In genomic region chr18:38884050-38884449, GRCh38 we compare ENCODE assay signal across 19 cellular contexts.
DNase-seq lines count a peak whose midpoint lies in the region; TF ChIP-seq lines count a peak whose summit lies in the region.
"Had no signal": no experiment of that assay in that cellular context is flagged by ENCODE, and none has a peak within 500 bp of the region (broad histone marks: within the 10 kb centered on the region; RNA-seq: fewer than 3 reads in every experiment).

No MANE protein-coding gene starts in this region.

- no peak overlapping the region for H2BK20ac ChIP-seq in H9 (ENCODE audit: low read depth, low read length, poor library complexity, severe bottlenecking)

- H3K4me2 ChIP-seq in H9 (ENCODE audit: insufficient read depth, insufficient read length, low read length) = no peak overlapping the region

- H3K27me3 Mint-ChIP-seq in H9 (ENCODE audit: low read depth) = no peaks in the 10 kb centered on the region
- H3K27me3 Mint-ChIP-seq: IgD-negative memory B cell had no signal

- no peak overlapping the region for H2BK5ac ChIP-seq in H9 (ENCODE audit: insufficient read length, low read length)

- H3K9me3 Mint-ChIP-seq in H9 = no peaks in the 10 kb centered on the region

- H3K4me3 ChIP-seq in iPS DF 6.9 (ENCODE audit: low read length) = no peak overlapping the region
- no peak overlapping the region for H3K4me3 ChIP-seq in effector memory CD4-positive, alpha-beta T cell (ENCODE audit: insufficient read depth, low read depth, low read length, poor library complexity, severe bottlenecking)
- H3K4me3 ChIP-seq: GM23248, MG63, SK-N-MC had no signal

- H3K27ac Mint-ChIP-seq in H9 = no peak overlapping the region
- H3K27ac Mint-ChIP-seq: IgD-negative memory B cell had no signal

- H4K91ac ChIP-seq in H9 (ENCODE audit: insufficient read length, low read depth, low read length) = no peak overlapping the region

- no peaks in the 10 kb centered on the region for H3K36me3 ChIP-seq in iPS DF 6.9 (ENCODE audit: control insufficient read depth, insufficient read depth, low read length)
- H3K36me3 ChIP-seq in effector memory CD4-positive, alpha-beta T cell (ENCODE audit: control insufficient read depth, insufficient read depth, low read length) = no peaks in the 10 kb centered on the region
- H3K36me3 ChIP-seq: MG63 had no signal

- no peaks in the 10 kb centered on the region; a peak in 1 of 7 replicates for H3K36me3 Mint-ChIP-seq in H9 (ENCODE audit: insufficient read depth in 1 of 3, low read depth in 3 of 3)

- no peak overlapping the region for H2BK15ac ChIP-seq in H9 (ENCODE audit: low read depth, low read length)

- no peak overlapping the region for H2BK12ac ChIP-seq in H9 (ENCODE audit: insufficient read length, low read depth, low read length)

- no peaks in the 10 kb centered on the region for H4K20me1 ChIP-seq in H9 (ENCODE audit: control insufficient read depth, insufficient read depth, insufficient read length)

- H3K23ac ChIP-seq in H9 (ENCODE audit: insufficient read length, low read depth, low read length) = no peak overlapping the region

- H3K23me2 ChIP-seq in H9 (ENCODE audit: insufficient read length, low read depth, low read length, poor library complexity, severe bottlenecking) = no peaks in the 10 kb centered on the region

- H3T11ph ChIP-seq in H9 (ENCODE audit: low read length) = no peak overlapping the region

- peak overlapping the region; percentile 53; the same call in 1 of the 2 replicates for H3K27ac ChIP-seq in C4-2B
- no peak overlapping the region for H3K27ac ChIP-seq in H9 (ENCODE audit: insufficient read length, low read depth, low read length)
- H3K27ac ChIP-seq in iPS DF 6.9 (ENCODE audit: low read length) = no peak overlapping the region
- no peak overlapping the region for H3K27ac ChIP-seq in effector memory CD4-positive, alpha-beta T cell (ENCODE audit: insufficient read depth, low read length, poor library complexity, severe bottlenecking)
- H3K27ac ChIP-seq: GM23248, SK-N-MC had no signal

- in situ Hi-C loops in SK-MEL-5 (cut with HindIII; ENCODE audit: low pct_unique_long_range_greater_than_20kb, low sequenced_read_pairs) = no loop called here

- H3K4me3 Mint-ChIP-seq in H9 = no peak overlapping the region
- H3K4me3 Mint-ChIP-seq: IgD-negative memory B cell had no signal

- H3K4me1 Mint-ChIP-seq in H9 = peaks cover 13 to 19% of the 10 kb centered on the region in 2 experiments
- H3K4me1 Mint-ChIP-seq: IgD-negative memory B cell had no signal

- WGBS in H9 (ENCODE audit: extremely low coverage, insufficient read length, low lambda C conversion rate) = no CpG with 5 or more reads among the region's 2 CpGs
- WGBS in iPS DF 6.9 (ENCODE audit: insufficient coverage, insufficient read length) = no CpG with 5 or more reads among the region's 2 CpGs

- H3K14ac ChIP-seq in H9 (ENCODE audit: insufficient read depth, low read length) = no peak overlapping the region

- no peaks in the 10 kb centered on the region for H3K79me2 ChIP-seq in H9 (ENCODE audit: insufficient read depth, low read length)

- H3K27me3 ChIP-seq in H9 (ENCODE audit: insufficient read depth, low read length) (no peaks in the 10 kb centered on the region), iPS DF 6.9 (ENCODE audit: control insufficient read depth, insufficient read depth, low read length) (no peaks in the 10 kb centered on the region)
- H3K27me3 ChIP-seq in effector memory CD4-positive, alpha-beta T cell (replicated peaks; ENCODE audit: control insufficient read depth, insufficient read depth, low read length, poor library complexity, severe bottlenecking) = no peaks in the 10 kb centered on the region
- H3K27me3 ChIP-seq: MG63 had no signal

- H2BK120ac ChIP-seq in H9 (ENCODE audit: low read depth, low read length, poor library complexity, severe bottlenecking) = no peak overlapping the region

- H2AFZ ChIP-seq in H9 (ENCODE audit: low read length) = no peak overlapping the region
- H2AFZ ChIP-seq: GM23248 had no signal

- no peaks in the 10 kb centered on the region for H3K79me1 ChIP-seq in H9 (ENCODE audit: insufficient read depth, low read depth, low read length, poor library complexity, severe bottlenecking)

- H3K56ac ChIP-seq in H9 (ENCODE audit: insufficient read length, low read depth, low read length) = no peak overlapping the region

- no peaks in the 10 kb centered on the region; the same call in 1 of the 2 replicates for H3K4me1 ChIP-seq in H9 (ENCODE audit: insufficient read depth, low read length)
- H3K4me1 ChIP-seq in iPS DF 6.9 (ENCODE audit: control insufficient read depth, insufficient read depth, low read length) = no peaks in the 10 kb centered on the region
- H3K4me1 ChIP-seq in effector memory CD4-positive, alpha-beta T cell (ENCODE audit: control insufficient read depth, insufficient read depth, low read length, poor library complexity, severe bottlenecking) = no peaks in the 10 kb centered on the region

- no peak overlapping the region for H3K18ac ChIP-seq in H9 (ENCODE audit: insufficient read length, low read depth, low read length)

- no peak overlapping the region for H3K9ac ChIP-seq in H9 (ENCODE audit: extremely low read depth, insufficient read length, low read length)
- H3K9ac ChIP-seq: GM23248 had no signal

- H2AK5ac ChIP-seq in H9 (ENCODE audit: insufficient read length, low read length) = no peak overlapping the region

- no peak overlapping the region for H3K4ac ChIP-seq in H9 (ENCODE audit: low read depth, low read length)

- no peaks in the 10 kb centered on the region for H3K9me3 ChIP-seq in H9 (ENCODE audit: control insufficient read depth, low read depth, low read length)
- H3K9me3 ChIP-seq in iPS DF 6.9 (ENCODE audit: control insufficient read depth, insufficient read depth, low read length) = no peaks in the 10 kb centered on the region
- no peaks in the 10 kb centered on the region for H3K9me3 ChIP-seq in effector memory CD4-positive, alpha-beta T cell (ENCODE audit: control insufficient read depth, low read length)
- H3K9me3 ChIP-seq: MG63 had no signal

- no peak overlapping the region for H4K8ac ChIP-seq in H9 (replicated peaks; ENCODE audit: insufficient read length, low read depth, low read length)

- TF ChIP-seq CTCF in C4-2B (conservative IDR thresholded peaks at IDR 0.05) (peak; percentile 27), H9 (conservative IDR thresholded peaks at IDR 0.05) (peak; percentile 46; the same call in 2 of the 3 replicates)

- H4K5ac ChIP-seq in H9 (ENCODE audit: insufficient read length, low read depth, low read length) = no peak overlapping the region

- DNase-seq in H9 (no peak), SK-MEL-5 (ENCODE audit: low read depth, low spot score) (peak; percentile 53), iPS DF 6.9 (ENCODE audit: low read depth, low spot score) (peak; percentile 11), globus pallidus (ENCODE audit: low spot score) (no peak), T-helper 9 cell (no peak)
- DNase-seq in effector memory CD4-positive, alpha-beta T cell = no peak
- DNase-seq in stimulated activated naive CD4-positive, alpha-beta T cell treated with Interleukin-2 at 50 U/mL for 16 hours (lab: John Stamatoyannopoulos, UW) = no peak
- DNase-seq: AML-193, GM23248, Karpas-422, MG63, NCI-H1092 treated with DMSO at 0.1 percent for 48 hours, NCI-H146, NCI-H2081 treated with DMSO at 0.1 percent for 48 hours, NCI-H2227 treated with DMSO at 0.1 percent for 48 hours, NCI-H510A treated with DMSO at 0.1 percent for 48 hours had no signal

Comparison
In these comparisons a context has a peak if more than half of its experiments do, and no peak if none do; other contexts are left out.
1. DNase-seq: peak in SK-MEL-5 (single experiment) and iPS DF 6.9 (single experiment); none in H9 (single experiment), globus pallidus (single experiment), effector memory CD4-positive, alpha-beta T cell (0 of 3), stimulated activated naive CD4-positive, alpha-beta T cell treated with Interleukin-2 at 50 U/mL for 16 hours (single experiment) and T-helper 9 cell (single experiment).